ENCODE assay signal across 21 cellular contexts in the genomic region with DNA sequence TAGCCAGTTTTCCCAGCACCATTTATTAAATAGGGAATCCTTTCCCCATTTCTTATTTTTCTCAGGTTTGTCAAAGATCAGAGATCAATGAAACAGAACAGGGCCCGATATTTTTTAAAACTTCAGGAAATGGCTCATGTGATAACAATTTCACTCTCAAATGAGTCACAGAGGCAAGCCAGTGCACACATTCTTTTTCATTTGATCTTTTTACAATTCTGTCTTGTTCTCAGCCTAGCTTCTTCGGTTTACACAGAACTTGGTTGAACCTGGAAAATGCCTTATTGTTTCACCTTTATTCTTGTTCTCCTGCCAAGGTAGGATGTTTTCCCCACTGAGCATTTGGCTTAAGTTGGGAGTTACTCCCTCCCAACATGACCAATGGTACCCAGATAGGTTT.
A peak's percentile ranks its signal among the peaks of the same experiment; 100 is the strongest.
DNase-seq lines count a peak whose midpoint lies in the region; ATAC-seq and TF ChIP-seq lines count a peak whose summit lies in the region.
"Had no signal": no experiment of that assay in that cellular context is flagged by ENCODE, and none has a peak within 500 bp of the region (broad histone marks: within the 10 kb centered on the region; RNA-seq: fewer than 3 reads in every experiment).

No MANE protein-coding gene starts in this region.

- H3K9me3 Mint-ChIP-seq in T-cell = peaks cover 4 to 7% (median 5%) of the 10 kb centered on the region in 3 donors
- H3K9me3 Mint-ChIP-seq: activated CD4-positive, alpha-beta T cell treated with anti-CD3 and anti-CD28 coated beads, Interleukin-2, amount 10 ng/mL, durations not matched to agents 7 days and 5 days had no signal

- CTCF ChIA-PET in PC-9 (lab: Charles Lee) = no interaction called here
- CTCF ChIA-PET in T-cell (lab: Charles Lee) = no interaction called here

- no peak overlapping the region for H3K4me3 ChIP-seq in PC-9
- no peak overlapping the region for H3K4me3 ChIP-seq in choroid plexus epithelial cell (ENCODE audit: low read depth, low read length)
- H3K4me3 ChIP-seq: BLaER1 treated with 17β-estradiol and CSF1 and Interleukin-3, amounts not matched to agents 10 nM and 100 nM; HAP-1; pancreas had no signal

- DNase-seq in COLO829 (ENCODE audit: low spot score) (peak; percentile 8), PC-9 (no peak), choroid plexus epithelial cell (ENCODE audit: low read depth) (peak; percentile 77), kidney tubule cell (ENCODE audit: low spot score) (peak; percentile 70), retina (no peak), T-cell (no peak)
- no peak for DNase-seq in stimulated activated CD8-positive, alpha-beta memory T cell treated with anti-CD3 and anti-CD28 coated beads, Interleukin-4, amount 100 ng/mL, for 48 hours
- DNase-seq: activated CD4-positive, alpha-beta T cell treated with anti-CD3 and anti-CD28 coated beads, Interleukin-2, amount 10 ng/mL, durations not matched to agents 7 days and 5 days; activated T-cell treated with anti-CD3 and anti-CD28 coated beads, Interleukin-2, amount 50 U/mL, for 48 hours; DND-41; glutamatergic neuron; kidney; NCI-H2029 treated with DMSO at 0.1 percent for 48 hours; NCI-H82; pancreas; T-helper 9 cell had no signal

- no peak overlapping the region for H3K4me3 Mint-ChIP-seq in T-cell
- H3K4me3 Mint-ChIP-seq: activated CD4-positive, alpha-beta T cell treated with anti-CD3 and anti-CD28 coated beads, Interleukin-2, amount 10 ng/mL, durations not matched to agents 7 days and 5 days had no signal

- H4K20me1 ChIP-seq in PC-9 (ENCODE audit: insufficient read depth) = no peaks in the 10 kb centered on the region
- H4K20me1 ChIP-seq: BLaER1 treated with 17β-estradiol and CSF1 and Interleukin-3, amounts not matched to agents 10 nM and 100 nM had no signal

- no peaks in the 10 kb centered on the region for H3F3A ChIP-seq in PC-9 (ENCODE audit: insufficient read depth, low read depth)

- BruUV-seq in PC-9 (replicated peaks; lab: Mats Ljungman, UMichigan) = no TSS peak

- no peak for TF ChIP-seq CTCF in PC-9 (conservative IDR thresholded peaks at IDR 0.05)
- TF ChIP-seq CTCF in choroid plexus epithelial cell (conservative IDR thresholded peaks at IDR 0.05; ENCODE audit: low read depth, low read length) = no peak

- H3K9me3 ChIP-seq in PC-9 (ENCODE audit: insufficient read depth, low read depth) = no peaks in the 10 kb centered on the region
- H3K9me3 ChIP-seq: HAP-1, pancreas had no signal

- H3K36me3 Mint-ChIP-seq in T-cell = no peaks in the 10 kb centered on the region

- no peak overlapping the region for H3K4me2 ChIP-seq in PC-9
- H3K4me2 ChIP-seq: BLaER1 treated with 17β-estradiol and CSF1 and Interleukin-3, amounts not matched to agents 10 nM and 100 nM had no signal

- no peaks in the 10 kb centered on the region for H3K27me3 Mint-ChIP-seq in T-cell
- H3K27me3 Mint-ChIP-seq: activated CD4-positive, alpha-beta T cell treated with anti-CD3 and anti-CD28 coated beads, Interleukin-2, amount 10 ng/mL, durations not matched to agents 7 days and 5 days had no signal

- H2AFZ ChIP-seq in PC-9 = peak overlapping the region; percentile 78

- no peak overlapping the region for H3K27ac ChIP-seq in PC-9
- H3K27ac ChIP-seq: BLaER1 treated with 17β-estradiol and CSF1 and Interleukin-3, amounts not matched to agents 10 nM and 100 nM; HL-60; pancreas had no signal

- H3K9me2 ChIP-seq in PC-9 (ENCODE audit: insufficient read depth) = no peaks in the 10 kb centered on the region

- H3K27me3 ChIP-seq in PC-9 (ENCODE audit: insufficient read depth, low read depth) = no peaks in the 10 kb centered on the region
- H3K27me3 ChIP-seq: BLaER1 treated with 17β-estradiol and CSF1 and Interleukin-3, amounts not matched to agents 10 nM and 100 nM; pancreas had no signal

- H3K4me1 Mint-ChIP-seq in T-cell = no peaks in the 10 kb centered on the region
- H3K4me1 Mint-ChIP-seq: activated CD4-positive, alpha-beta T cell treated with anti-CD3 and anti-CD28 coated beads, Interleukin-2, amount 10 ng/mL, durations not matched to agents 7 days and 5 days had no signal

- H3K36me3 ChIP-seq in PC-9 (ENCODE audit: low read depth) = no peaks in the 10 kb centered on the region
- H3K36me3 ChIP-seq: BLaER1 treated with 17β-estradiol and CSF1 and Interleukin-3, amounts not matched to agents 10 nM and 100 nM; HAP-1; pancreas had no signal

- no peak overlapping the region for H3K27ac Mint-ChIP-seq in T-cell
- H3K27ac Mint-ChIP-seq: activated CD4-positive, alpha-beta T cell treated with anti-CD3 and anti-CD28 coated beads, Interleukin-2, amount 10 ng/mL, durations not matched to agents 7 days and 5 days had no signal

- ATAC-seq in SK-N-SH treated with all-trans-retinoic acid at 6 μM for 48 hours = no peak
- ATAC-seq in T-cell (replicated peaks in 1 of 4) = no peak
- ATAC-seq: pancreas, Right ventricle myocardium inferior had no signal

- H3K79me2 ChIP-seq in PC-9 (ENCODE audit: low read depth) = no peaks in the 10 kb centered on the region

- intact Hi-C loops in PC-9 (cut with micrococcal nuclease; ENCODE audit: unreplicated experiment) = no loop called here

- no peaks in the 10 kb centered on the region; the same call in 1 of the 2 replicates for H3K4me1 ChIP-seq in PC-9 (replicated peaks; ENCODE audit: insufficient read depth)
- H3K4me1 ChIP-seq: HAP-1, pancreas had no signal

- POLR2A ChIA-PET in PC-9 (lab: Charles Lee; ENCODE audit: unreplicated experiment) = interaction anchor here (0.6 kb wide), 1 partner anchor 873 kb away, joined by 4 read pairs; no protein-coding TSS in a partner anchor
- POLR2A ChIA-PET in T-cell (lab: Charles Lee) = no interaction called here

TF ChIP-seq in SK-N-SH treated with all-trans-retinoic acid at 6 μM for 48 hours, 23 proteins besides CTCF, POLR2A, EP300 and RAD21:
- TF ChIP-seq ZFP30 (CRISPR knock-in tag; IDR thresholded peaks at IDR 0.05) (no peak), TCF4 (CRISPR knock-in tag; IDR thresholded peaks at IDR 0.05; ENCODE audit: borderline replicate concordance) (no peak), CSDC2 (CRISPR knock-in tag; IDR thresholded peaks at IDR 0.05) (no peak), GLIS3 (CRISPR knock-in tag; IDR thresholded peaks at IDR 0.05) (no peak), ZNF8 (CRISPR knock-in tag; IDR thresholded peaks at IDR 0.05) (no peak), BACH2 (CRISPR knock-in tag; IDR thresholded peaks at IDR 0.05; ENCODE audit: borderline replicate concordance) (no peak)
- TF ChIP-seq, protein P1, sequence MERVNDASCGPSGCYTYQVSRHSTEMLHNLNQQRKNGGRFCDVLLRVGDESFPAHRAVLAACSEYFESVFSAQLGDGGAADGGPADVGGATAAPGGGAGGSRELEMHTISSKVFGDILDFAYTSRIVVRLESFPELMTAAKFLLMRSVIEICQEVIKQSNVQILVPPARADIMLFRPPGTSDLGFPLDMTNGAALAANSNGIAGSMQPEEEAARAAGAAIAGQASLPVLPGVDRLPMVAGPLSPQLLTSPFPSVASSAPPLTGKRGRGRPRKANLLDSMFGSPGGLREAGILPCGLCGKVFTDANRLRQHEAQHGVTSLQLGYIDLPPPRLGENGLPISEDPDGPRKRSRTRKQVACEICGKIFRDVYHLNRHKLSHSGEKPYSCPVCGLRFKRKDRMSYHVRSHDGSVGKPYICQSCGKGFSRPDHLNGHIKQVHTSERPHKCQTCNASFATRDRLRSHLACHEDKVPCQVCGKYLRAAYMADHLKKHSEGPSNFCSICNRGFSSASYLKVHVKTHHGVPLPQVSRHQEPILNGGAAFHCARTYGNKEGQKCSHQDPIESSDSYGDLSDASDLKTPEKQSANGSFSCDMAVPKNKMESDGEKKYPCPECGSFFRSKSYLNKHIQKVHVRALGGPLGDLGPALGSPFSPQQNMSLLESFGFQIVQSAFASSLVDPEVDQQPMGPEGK (CRISPR knock-in tag; IDR thresholded peaks at IDR 0.05; ENCODE audit: borderline replicate concordance) = no peak
- TF ChIP-seq, protein P2, sequence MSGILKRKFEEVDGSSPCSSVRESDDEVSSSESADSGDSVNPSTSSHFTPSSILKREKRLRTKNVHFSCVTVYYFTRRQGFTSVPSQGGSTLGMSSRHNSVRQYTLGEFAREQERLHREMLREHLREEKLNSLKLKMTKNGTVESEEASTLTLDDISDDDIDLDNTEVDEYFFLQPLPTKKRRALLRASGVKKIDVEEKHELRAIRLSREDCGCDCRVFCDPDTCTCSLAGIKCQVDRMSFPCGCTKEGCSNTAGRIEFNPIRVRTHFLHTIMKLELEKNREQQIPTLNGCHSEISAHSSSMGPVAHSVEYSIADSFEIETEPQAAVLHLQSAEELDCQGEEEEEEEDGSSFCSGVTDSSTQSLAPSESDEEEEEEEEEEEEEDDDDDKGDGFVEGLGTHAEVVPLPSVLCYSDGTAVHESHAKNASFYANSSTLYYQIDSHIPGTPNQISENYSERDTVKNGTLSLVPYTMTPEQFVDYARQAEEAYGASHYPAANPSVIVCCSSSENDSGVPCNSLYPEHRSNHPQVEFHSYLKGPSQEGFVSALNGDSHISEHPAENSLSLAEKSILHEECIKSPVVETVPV (CRISPR knock-in tag; IDR thresholded peaks at IDR 0.05) = no peak

Comparison
In these comparisons a context has a peak if more than half of its experiments do, and no peak if none do; other contexts are left out.
1. DNase-seq: peak in COLO829 (single experiment), choroid plexus epithelial cell (single experiment) and kidney tubule cell (single experiment); none in PC-9 (0 of 2), retina (single experiment), T-cell (0 of 34) and stimulated activated CD8-positive, alpha-beta memory T cell treated with anti-CD3 and anti-CD28 coated beads, Interleukin-4, amount 100 ng/mL, for 48 hours (single experiment).